In the genomic region with DNA sequence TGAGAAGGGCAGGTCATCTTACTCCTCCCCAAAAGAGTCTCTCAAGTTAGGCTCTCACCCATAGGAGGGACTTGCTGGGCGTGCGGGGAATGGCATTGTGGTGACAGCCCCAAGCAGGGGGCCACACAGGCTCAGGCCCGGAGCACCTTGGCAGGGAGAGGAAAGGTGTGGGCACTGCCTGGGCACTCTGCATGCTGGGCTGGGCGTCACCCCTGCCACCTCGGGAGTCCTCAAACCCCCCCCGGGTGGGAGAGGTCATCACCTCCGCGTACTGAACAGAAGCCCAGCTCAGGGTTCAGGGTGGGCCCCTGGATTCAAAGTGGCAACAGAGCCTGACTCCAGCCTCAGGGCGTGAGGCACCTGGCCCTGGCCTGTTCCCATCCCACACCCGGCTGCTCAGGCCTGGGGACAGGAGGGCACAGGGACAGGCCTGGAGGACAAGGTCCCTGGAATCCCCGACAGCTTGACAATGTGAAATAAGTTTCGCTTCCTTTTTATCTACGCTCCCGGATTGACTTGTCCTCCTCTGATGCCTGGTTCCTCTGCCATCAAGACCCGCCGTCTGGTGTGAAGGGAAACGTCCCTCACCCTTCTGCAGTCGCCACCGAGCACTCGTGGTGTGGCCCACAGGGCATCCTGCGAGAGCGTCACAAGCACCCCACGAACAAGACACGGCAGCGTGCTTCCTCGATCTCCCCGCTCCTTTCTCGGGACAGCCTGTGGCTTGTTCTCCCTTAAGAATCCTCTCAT, we compare ENCODE assay signal across 9 cellular contexts.
DNase-seq lines count a peak whose midpoint lies in the region; ATAC-seq and TF ChIP-seq lines count a peak whose summit lies in the region.
"Had no signal": no experiment of that assay in that cellular context is flagged by ENCODE, and none has a peak within 500 bp of the region (broad histone marks: within the 10 kb centered on the region; RNA-seq: fewer than 3 reads in every experiment).

No MANE protein-coding gene starts in this region.

- H3K18ac ChIP-seq in mesenchymal stem cell (ENCODE audit: low read depth in 1 of 2, low read length in 2 of 2) = peak overlapping the region in 1 of 2 experiments; percentile 14

- peaks cover 27% of the 10 kb centered on the region for H3K4me1 Mint-ChIP-seq in T-helper 17 cell

- H3K27me3 ChIP-seq in heart right ventricle = no peaks in the 10 kb centered on the region
- no peaks in the 10 kb centered on the region for H3K27me3 ChIP-seq in mesenchymal stem cell (ENCODE audit: control insufficient read depth in 1 of 2, insufficient read depth in 1 of 2, low read length in 2 of 2)
- no peaks in the 10 kb centered on the region for H3K27me3 ChIP-seq in uterus

- H3K9me3 ChIP-seq in heart right ventricle = no peaks in the 10 kb centered on the region
- no peaks in the 10 kb centered on the region for H3K9me3 ChIP-seq in T-helper 17 cell (ENCODE audit: control insufficient read depth, low read length, poor library complexity, severe bottlenecking)
- no peaks in the 10 kb centered on the region for H3K9me3 ChIP-seq in mesenchymal stem cell (ENCODE audit: control insufficient read depth, low read length)
- no peaks in the 10 kb centered on the region for H3K9me3 ChIP-seq in uterus

- no peaks in the 10 kb centered on the region for H3K36me3 Mint-ChIP-seq in T-helper 17 cell (ENCODE audit: low read depth)

- H2BK120ac ChIP-seq in mesenchymal stem cell (ENCODE audit: low read depth, low read length) = no peak overlapping the region

- peak overlapping the region; percentile 88 for H3K27ac Mint-ChIP-seq in T-helper 17 cell

- H2AK5ac ChIP-seq in mesenchymal stem cell (ENCODE audit: low read length, severe bottlenecking) = no peak overlapping the region

- H2BK12ac ChIP-seq in mesenchymal stem cell (ENCODE audit: low read length in 2 of 2) = no peak overlapping the region

- H3K4me3 ChIP-seq in heart right ventricle = no peak overlapping the region
- no peak overlapping the region for H3K4me3 ChIP-seq in mesenchymal stem cell (ENCODE audit: insufficient read depth in 1 of 2, low read depth in 1 of 2, low read length in 2 of 2)
- H3K4me3 ChIP-seq in uterus = no peak overlapping the region

- H2BK15ac ChIP-seq in mesenchymal stem cell (ENCODE audit: low read depth, poor library complexity, severe bottlenecking) = no peak overlapping the region

- H3K14ac ChIP-seq in mesenchymal stem cell (ENCODE audit: low read length in 2 of 2) = no peak overlapping the region

- no peaks in the 10 kb centered on the region for H3K27me3 Mint-ChIP-seq in T-helper 17 cell

- no peak overlapping the region for H4K8ac ChIP-seq in mesenchymal stem cell (ENCODE audit: low read length)

- H3K23ac ChIP-seq in mesenchymal stem cell (ENCODE audit: low read length in 2 of 2) = no peak overlapping the region

- WGBS in heart right ventricle, 2 donors = 90% methylated on average over 28 of the region's 28 CpGs
- WGBS in mesenchymal stem cell = 94% methylated on average over 28 of the region's 28 CpGs

- TF ChIP-seq POLR2A in uterus (IDR thresholded peaks at IDR 0.05) = no peak

- H3K79me1 ChIP-seq in mesenchymal stem cell (replicated peaks; ENCODE audit: low read length, poor library complexity, severe bottlenecking) = peaks cover 58% of the 10 kb centered on the region

- intact Hi-C loops in heart right ventricle (cut with DNase I) (loop anchor here in 1 of 10 donors (10.0 kb wide), 1 partner anchor 92 kb away; no protein-coding TSS in a partner anchor), Right ventricle myocardium inferior (cut with DNase I) (no loop called here), uterus (cut with DNase I; ENCODE audit: low total_unique reads) (no loop called here)

- TF ChIP-seq CTCF in heart right ventricle (IDR thresholded peaks at IDR 0.05) = no peak
- no peak for TF ChIP-seq CTCF in uterus (IDR thresholded peaks at IDR 0.05)

- DNase-seq in heart right ventricle (no peak), Right ventricle myocardium inferior (ENCODE audit: missing footprints) (no peak), T-helper 17 cell (peak in 1 of 3 donors; percentile 3), mesenchymal stem cell (no peak), uterus (peak; percentile 18 to 19), HuH-7 (ENCODE audit: low spot score) (no peak), NCI-H2171 (lab: John Stamatoyannopoulos, UW) (no peak)

- no peak overlapping the region for H3K4me2 ChIP-seq in mesenchymal stem cell (ENCODE audit: low read length, poor library complexity, severe bottlenecking)

- ATAC-seq in heart right ventricle (peak in 4 of 8 donors; percentile 2 to 14 (median 10)), Right ventricle myocardium inferior (no peak), T-helper 17 cell (no peak), HG03045 (IDR thresholded peaks at IDR 0.05; ENCODE audit: unreplicated experiment) (no peak)
- ATAC-seq: SK-N-SH treated with all-trans-retinoic acid at 6 μM for 48 hours had no signal

- peak overlapping the region; percentile 29 for H4K91ac ChIP-seq in mesenchymal stem cell (ENCODE audit: low read length)

- H3K4me3 Mint-ChIP-seq in T-helper 17 cell = no peak overlapping the region

- H3K36me3 ChIP-seq in heart right ventricle (no peaks in the 10 kb centered on the region), mesenchymal stem cell (ENCODE audit: control insufficient read depth in 1 of 2, insufficient read depth in 2 of 2, low read depth in 1 of 2, low read length in 2 of 2) (peaks cover 0 to 19% of the 10 kb centered on the region in 2 experiments), uterus (no peaks in the 10 kb centered on the region)

- no peak overlapping the region for H3K4ac ChIP-seq in mesenchymal stem cell (ENCODE audit: low read depth in 1 of 2, low read length in 2 of 2)

- H3K4me1 ChIP-seq in heart right ventricle (peaks cover 12 to 85% (median 67%) of the 10 kb centered on the region in 9 donors), mesenchymal stem cell (ENCODE audit: control insufficient read depth, insufficient read depth, low read depth, low read length) (peaks cover 42% of the 10 kb centered on the region), uterus (peaks cover 5 to 14% of the 10 kb centered on the region in 2 donors)

- H3K9ac ChIP-seq in mesenchymal stem cell (ENCODE audit: low read length) = no peak overlapping the region

- H2BK5ac ChIP-seq in mesenchymal stem cell (ENCODE audit: low read depth, low read length, poor library complexity, severe bottlenecking) = no peak overlapping the region

- peak overlapping the region in 7 of 10 donors; percentile 28 to 68 (median 42) for H3K27ac ChIP-seq in heart right ventricle
- no peak overlapping the region for H3K27ac ChIP-seq in mesenchymal stem cell (ENCODE audit: low read length, poor library complexity, severe bottlenecking)
- H3K27ac ChIP-seq in uterus = peak overlapping the region in 1 of 2 donors; percentile 13

- H2AFZ ChIP-seq in mesenchymal stem cell (ENCODE audit: low read depth, low read length) = no peak overlapping the region

Comparison
In these comparisons a context has a peak if more than half of its experiments do, and no peak if none do; other contexts are left out.
1. DNase-seq: peak in uterus (2 of 2); none in heart right ventricle (0 of 2), Right ventricle myocardium inferior (single experiment), mesenchymal stem cell (single experiment), HuH-7 (single experiment) and NCI-H2171 (single experiment).